28 cellular contexts compared by ENCODE assay signal in genomic region chr4:24315056-24315455, GRCh38.
"Had no signal": no experiment of that assay in that cellular context is flagged by ENCODE, and none has a peak within 500 bp of the region (broad histone marks: within the 10 kb centered on the region; RNA-seq: fewer than 3 reads in every experiment).

No MANE protein-coding gene starts in this region.

- H3K27me3 Mint-ChIP-seq: naive B cell; stimulated activated memory B cell treated with anti-CD40 and anti-IgM and Interleukin-4, amounts not matched to agents 10 μg/mL and 1 μg/mL and 100 μg/mL, for 72 hours; stimulated activated naive CD8-positive, alpha-beta T cell treated with anti-CD3 and anti-CD28 coated beads, Interleukin-15, amount 100 ng/mL, for 72 hours had no signal

- DNase-seq: islet precursor cell; kidney glomerular epithelial cell; left colon; left lung; lower lobe of right lung; mammary epithelial cell; mesenchymal stem cell; naive B cell; natural killer cell; nephron progenitor cell; occipital lobe; right lobe of liver; stimulated activated CD4-positive, alpha-beta T cell treated with anti-CD3 and anti-CD28 coated beads, Interleukin-1b, Interleukin-23, amount 100 ng/mL, for 48 hours; stimulated activated CD4-positive, alpha-beta T cell treated with anti-CD3 and anti-CD28 coated beads, Interleukin-2, amount 100 ng/mL, for 48 hours; stimulated activated CD4-positive, alpha-beta T cell treated with anti-CD3 and anti-CD28 coated beads, Interleukin-4, amount 100 ng/mL, for 4 hours; stimulated activated CD8-positive, alpha-beta memory T cell treated with anti-CD3 and anti-CD28 coated beads, Interleukin-4, amount 100 ng/mL, for 48 hours; stimulated activated naive CD4-positive, alpha-beta T cell treated with Interleukin-2 at 50 U/mL for 16 hours; stimulated activated naive CD8-positive, alpha-beta T cell treated with anti-CD3 and anti-CD28 coated beads, Interleukin-15, amount 100 ng/mL, for 72 hours; substantia nigra; upper lobe of left lung had no signal

- H3K27ac ChIP-seq: left lung, lower lobe of right lung, neural progenitor cell, neutrophil, parathyroid adenoma, right atrium auricular region, right lobe of liver, tibial nerve, upper lobe of left lung, vagina had no signal

- H3K27ac Mint-ChIP-seq: naive B cell; natural killer cell; nephron progenitor cell; neural progenitor cell; progenitor cell of endocrine pancreas; stimulated activated memory B cell treated with anti-CD40 and anti-IgM and Interleukin-4, amounts not matched to agents 10 μg/mL and 1 μg/mL and 100 μg/mL, for 72 hours; stimulated activated naive CD8-positive, alpha-beta T cell treated with anti-CD3 and anti-CD28 coated beads, Interleukin-15, amount 100 ng/mL, for 72 hours had no signal

- H3K9me3 Mint-ChIP-seq: natural killer cell; stimulated activated memory B cell treated with anti-CD40 and anti-IgM and Interleukin-4, amounts not matched to agents 10 μg/mL and 1 μg/mL and 100 μg/mL, for 72 hours had no signal

- H3K36me3 Mint-ChIP-seq: naive B cell; natural killer cell; neural progenitor cell; stimulated activated memory B cell treated with anti-CD40 and anti-IgM and Interleukin-4, amounts not matched to agents 10 μg/mL and 1 μg/mL and 100 μg/mL, for 72 hours had no signal

- H3K4me3 Mint-ChIP-seq: naive B cell; natural killer cell; nephron progenitor cell; neural progenitor cell; stimulated activated memory B cell treated with anti-CD40 and anti-IgM and Interleukin-4, amounts not matched to agents 10 μg/mL and 1 μg/mL and 100 μg/mL, for 72 hours; stimulated activated naive CD8-positive, alpha-beta T cell treated with anti-CD3 and anti-CD28 coated beads, Interleukin-15, amount 100 ng/mL, for 72 hours had no signal

- H3K4me1 Mint-ChIP-seq: naive B cell; natural killer cell; nephron progenitor cell; stimulated activated memory B cell treated with anti-CD40 and anti-IgM and Interleukin-4, amounts not matched to agents 10 μg/mL and 1 μg/mL and 100 μg/mL, for 72 hours; stimulated activated naive CD8-positive, alpha-beta T cell treated with anti-CD3 and anti-CD28 coated beads, Interleukin-15, amount 100 ng/mL, for 72 hours had no signal
